ENCODE assay signal across 11 cellular contexts in genomic region chr3:183536238-183536880, GRCh38. TPM values are rescaled to one million over a fixed set of nuclear protein-coding genes. Genes with fewer than 3 reads are reported as not detected.
DNase-seq lines count a peak whose midpoint lies in the region; ATAC-seq and TF ChIP-seq lines count a peak whose summit lies in the region.
"Had no signal": no experiment of that assay in that cellular context is flagged by ENCODE, and none has a peak within 500 bp of the region (broad histone marks: within the 10 kb centered on the region; RNA-seq: fewer than 3 reads in every experiment).

No MANE protein-coding gene starts in this region.

- no peaks in the 10 kb centered on the region for H3K36me3 ChIP-seq in mucosa of descending colon (ENCODE audit: low read depth)
- no peaks in the 10 kb centered on the region for H3K36me3 ChIP-seq in H7 (replicated peaks; ENCODE audit: control insufficient read depth, insufficient read depth, low read length)

- no peak for DNase-seq in mucosa of descending colon
- no peak for DNase-seq in H7
- no peak for DNase-seq in HuH-7.5 (ENCODE audit: low spot score)
- no peak for DNase-seq in type B pancreatic cell (ENCODE audit: extremely low spot score, unreplicated experiment)
- no peak for DNase-seq in effector CD8-positive, alpha-beta T cell (lab: John Stamatoyannopoulos, UW)
- DNase-seq: head of caudate nucleus; stimulated activated CD4-positive, alpha-beta T cell treated with anti-CD3 and anti-CD28 coated beads, Interleukin-2, amount 100 ng/mL, for 48 hours had no signal

- no peaks in the 10 kb centered on the region for H3K9me3 Mint-ChIP-seq in type B pancreatic cell

- H3K27me3 ChIP-seq in H7 (ENCODE audit: control insufficient read depth, insufficient read depth, low read length), result no peaks in the 10 kb centered on the region; the same call in 1 of the 2 replicates

- no peaks in the 10 kb centered on the region for H3K9me3 ChIP-seq in mucosa of descending colon

- intact Hi-C loops in mucosa of descending colon (cut with DNase I, micrococcal nuclease), result no loop called here

- no peak overlapping the region for H3K27ac Mint-ChIP-seq in type B pancreatic cell

- no peak overlapping the region for H3K4me3 ChIP-seq in mucosa of descending colon
- H3K4me3 ChIP-seq in H7 (ENCODE audit: insufficient read depth, low read depth, low read length), result no peak overlapping the region

- H3K4me3 Mint-ChIP-seq in type B pancreatic cell, result no peak overlapping the region

- TF ChIP-seq CTCF in mucosa of descending colon (IDR thresholded peaks at IDR 0.05) (no peak), type B pancreatic cell (conservative IDR thresholded peaks at IDR 0.05) (no peak)

- H3K4me1 ChIP-seq in mucosa of descending colon (ENCODE audit: low read depth), result no peaks in the 10 kb centered on the region

- ATAC-seq in GM18861 (IDR thresholded peaks at IDR 0.05; ENCODE audit: unreplicated experiment) (peak; percentile 70), GM21576 (IDR thresholded peaks at IDR 0.05; ENCODE audit: unreplicated experiment) (peak; percentile 70), HG03439 (IDR thresholded peaks at IDR 0.05; ENCODE audit: unreplicated experiment) (peak; percentile 73), mucosa of descending colon (peak; percentile 66)

- peaks cover 18% of the 10 kb centered on the region for H3K27me3 Mint-ChIP-seq in type B pancreatic cell

- H3K36me3 Mint-ChIP-seq in type B pancreatic cell, result no peaks in the 10 kb centered on the region

- H3K4me1 Mint-ChIP-seq in type B pancreatic cell (ENCODE audit: unreplicated experiment), result peaks cover 8% of the 10 kb centered on the region

RNA-seq across cellular contexts. Expression of gene KLHL6, which starts 19.1 kb away (rescaled TPM):
- 1 to 10 TPM; 1.9 to 3.0 (median 1.9) TPM for total RNA-seq in mucosa of descending colon
- 0.33 and 0.69 TPM in 2 replicates for total RNA-seq in H7 (2014; rRNA removed; shearing (Covaris generic))
- total RNA-seq in type B pancreatic cell (ENCODE audit: low replicate concordance), result not detected in 2 replicates
- total RNA-seq: myocyte had no signal
